Comparison of ENCODE assay signal across 9 cellular contexts in genomic region chr3:28388978-28389377, GRCh38. TPM values are rescaled to one million over a fixed set of nuclear protein-coding genes. Genes with fewer than 3 reads are reported as not detected.
"Had no signal": no experiment of that assay in that cellular context is flagged by ENCODE, and none has a peak within 500 bp of the region (broad histone marks: within the 10 kb centered on the region; RNA-seq: fewer than 3 reads in every experiment).

No MANE protein-coding gene starts in this region.

- H3K4me2 ChIP-seq: KMS-11 had no signal

- H3K9me3 ChIP-seq: HAP-1 had no signal

- DNase-seq: GOT3, H7, KBM-7 had no signal

- H3K27ac ChIP-seq: HL-60, KMS-11 had no signal

- H3K4me1 Mint-ChIP-seq: IgD-negative memory B cell had no signal

- H3K9ac ChIP-seq: KMS-11 had no signal

- H3K4me3 Mint-ChIP-seq: IgD-negative memory B cell had no signal

- H3K27ac Mint-ChIP-seq: IgD-negative memory B cell had no signal

- H3K36me3 ChIP-seq: HAP-1 had no signal

- H3K4me3 ChIP-seq: HAP-1 had no signal

- ATAC-seq: HepG2 had no signal

- H3K4me1 ChIP-seq: HAP-1 had no signal

RNA-seq across cellular contexts. Expression of gene ZCWPW2, which starts 40.5 kb away (rescaled TPM):
- total RNA-seq: HT1080 had no signal
